In the genomic region with DNA sequence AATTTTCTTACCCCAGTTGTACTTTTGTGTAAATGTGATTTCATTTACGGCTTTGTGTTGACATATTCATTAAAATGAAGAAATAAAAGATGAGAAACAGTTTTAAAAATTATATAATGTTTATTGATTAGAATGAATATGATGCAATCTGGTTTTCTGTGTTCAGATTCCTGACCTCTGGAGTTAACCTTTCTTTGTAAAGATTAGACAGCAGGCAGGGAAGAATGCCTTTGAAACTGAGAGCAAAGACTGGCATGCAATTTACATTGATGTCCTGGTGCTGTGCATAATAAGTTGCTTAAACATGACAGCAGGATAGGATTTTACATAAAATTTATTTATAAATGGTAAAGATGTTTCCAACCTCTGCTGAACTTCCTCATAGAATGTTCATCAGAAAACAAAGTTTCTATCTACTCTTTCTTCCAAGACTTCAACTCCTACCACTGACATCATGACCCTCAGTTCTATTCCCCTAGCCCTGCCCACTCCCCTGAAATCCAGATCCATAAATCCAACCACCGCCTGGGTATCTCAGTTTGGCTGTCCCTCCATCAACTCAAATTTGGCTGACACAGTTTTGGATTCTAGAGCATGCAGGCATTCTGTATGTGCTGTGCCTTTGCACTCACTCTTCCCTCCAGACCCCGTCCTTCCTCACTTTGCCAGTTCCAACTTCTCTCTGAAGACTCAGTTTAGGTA, we compare ENCODE assay signal across 1 cellular context.
TF ChIP-seq lines count a peak whose summit lies in the region.

No MANE protein-coding gene starts in this region.

TF ChIP-seq in HepG2, 621 proteins besides CTCF, POLR2A, EP300 and RAD21 (continued from another document and continues in another):
- TF ChIP-seq, protein P1, sequence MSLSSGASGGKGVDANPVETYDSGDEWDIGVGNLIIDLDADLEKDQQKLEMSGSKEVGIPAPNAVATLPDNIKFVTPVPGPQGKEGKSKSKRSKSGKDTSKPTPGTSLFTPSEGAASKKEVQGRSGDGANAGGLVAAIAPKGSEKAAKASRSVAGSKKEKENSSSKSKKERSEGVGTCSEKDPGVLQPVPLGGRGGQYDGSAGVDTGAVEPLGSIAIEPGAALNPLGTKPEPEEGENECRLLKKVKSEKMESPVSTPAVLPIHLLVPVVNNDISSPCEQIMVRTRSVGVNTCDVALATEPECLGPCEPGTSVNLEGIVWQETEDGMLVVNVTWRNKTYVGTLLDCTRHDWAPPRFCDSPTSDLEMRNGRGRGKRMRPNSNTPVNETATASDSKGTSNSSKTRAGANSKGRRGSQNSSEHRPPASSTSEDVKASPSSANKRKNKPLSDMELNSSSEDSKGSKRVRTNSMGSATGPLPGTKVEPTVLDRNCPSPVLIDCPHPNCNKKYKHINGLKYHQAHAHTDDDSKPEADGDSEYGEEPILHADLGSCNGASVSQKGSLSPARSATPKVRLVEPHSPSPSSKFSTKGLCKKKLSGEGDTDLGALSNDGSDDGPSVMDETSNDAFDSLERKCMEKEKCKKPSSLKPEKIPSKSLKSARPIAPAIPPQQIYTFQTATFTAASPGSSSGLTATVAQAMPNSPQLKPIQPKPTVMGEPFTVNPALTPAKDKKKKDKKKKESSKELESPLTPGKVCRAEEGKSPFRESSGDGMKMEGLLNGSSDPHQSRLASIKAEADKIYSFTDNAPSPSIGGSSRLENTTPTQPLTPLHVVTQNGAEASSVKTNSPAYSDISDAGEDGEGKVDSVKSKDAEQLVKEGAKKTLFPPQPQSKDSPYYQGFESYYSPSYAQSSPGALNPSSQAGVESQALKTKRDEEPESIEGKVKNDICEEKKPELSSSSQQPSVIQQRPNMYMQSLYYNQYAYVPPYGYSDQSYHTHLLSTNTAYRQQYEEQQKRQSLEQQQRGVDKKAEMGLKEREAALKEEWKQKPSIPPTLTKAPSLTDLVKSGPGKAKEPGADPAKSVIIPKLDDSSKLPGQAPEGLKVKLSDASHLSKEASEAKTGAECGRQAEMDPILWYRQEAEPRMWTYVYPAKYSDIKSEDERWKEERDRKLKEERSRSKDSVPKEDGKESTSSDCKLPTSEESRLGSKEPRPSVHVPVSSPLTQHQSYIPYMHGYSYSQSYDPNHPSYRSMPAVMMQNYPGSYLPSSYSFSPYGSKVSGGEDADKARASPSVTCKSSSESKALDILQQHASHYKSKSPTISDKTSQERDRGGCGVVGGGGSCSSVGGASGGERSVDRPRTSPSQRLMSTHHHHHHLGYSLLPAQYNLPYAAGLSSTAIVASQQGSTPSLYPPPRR (CRISPR knock-in tag; IDR thresholded peaks at IDR 0.05; ENCODE audit: borderline replicate concordance), result no peak
- TF ChIP-seq, protein P2, sequence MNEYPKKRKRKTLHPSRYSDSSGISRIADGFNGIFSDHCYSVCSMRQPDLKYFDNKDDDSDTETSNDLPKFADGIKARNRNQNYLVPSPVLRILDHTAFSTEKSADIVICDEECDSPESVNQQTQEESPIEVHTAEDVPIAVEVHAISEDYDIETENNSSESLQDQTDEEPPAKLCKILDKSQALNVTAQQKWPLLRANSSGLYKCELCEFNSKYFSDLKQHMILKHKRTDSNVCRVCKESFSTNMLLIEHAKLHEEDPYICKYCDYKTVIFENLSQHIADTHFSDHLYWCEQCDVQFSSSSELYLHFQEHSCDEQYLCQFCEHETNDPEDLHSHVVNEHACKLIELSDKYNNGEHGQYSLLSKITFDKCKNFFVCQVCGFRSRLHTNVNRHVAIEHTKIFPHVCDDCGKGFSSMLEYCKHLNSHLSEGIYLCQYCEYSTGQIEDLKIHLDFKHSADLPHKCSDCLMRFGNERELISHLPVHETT (CRISPR knock-in tag; conservative IDR thresholded peaks at IDR 0.05), result no peak
- TF ChIP-seq MIER2 (CRISPR knock-in tag; IDR thresholded peaks at IDR 0.05), result no peak
- TF ChIP-seq PITX1 (CRISPR knock-in tag; IDR thresholded peaks at IDR 0.05), result peak; percentile 57; the same call in 1 of the 2 replicates
- peak; percentile 91 to 98 for TF ChIP-seq NR2F1 (CRISPR knock-in tag; IDR thresholded peaks at IDR 0.05)
- TF ChIP-seq, protein P3, sequence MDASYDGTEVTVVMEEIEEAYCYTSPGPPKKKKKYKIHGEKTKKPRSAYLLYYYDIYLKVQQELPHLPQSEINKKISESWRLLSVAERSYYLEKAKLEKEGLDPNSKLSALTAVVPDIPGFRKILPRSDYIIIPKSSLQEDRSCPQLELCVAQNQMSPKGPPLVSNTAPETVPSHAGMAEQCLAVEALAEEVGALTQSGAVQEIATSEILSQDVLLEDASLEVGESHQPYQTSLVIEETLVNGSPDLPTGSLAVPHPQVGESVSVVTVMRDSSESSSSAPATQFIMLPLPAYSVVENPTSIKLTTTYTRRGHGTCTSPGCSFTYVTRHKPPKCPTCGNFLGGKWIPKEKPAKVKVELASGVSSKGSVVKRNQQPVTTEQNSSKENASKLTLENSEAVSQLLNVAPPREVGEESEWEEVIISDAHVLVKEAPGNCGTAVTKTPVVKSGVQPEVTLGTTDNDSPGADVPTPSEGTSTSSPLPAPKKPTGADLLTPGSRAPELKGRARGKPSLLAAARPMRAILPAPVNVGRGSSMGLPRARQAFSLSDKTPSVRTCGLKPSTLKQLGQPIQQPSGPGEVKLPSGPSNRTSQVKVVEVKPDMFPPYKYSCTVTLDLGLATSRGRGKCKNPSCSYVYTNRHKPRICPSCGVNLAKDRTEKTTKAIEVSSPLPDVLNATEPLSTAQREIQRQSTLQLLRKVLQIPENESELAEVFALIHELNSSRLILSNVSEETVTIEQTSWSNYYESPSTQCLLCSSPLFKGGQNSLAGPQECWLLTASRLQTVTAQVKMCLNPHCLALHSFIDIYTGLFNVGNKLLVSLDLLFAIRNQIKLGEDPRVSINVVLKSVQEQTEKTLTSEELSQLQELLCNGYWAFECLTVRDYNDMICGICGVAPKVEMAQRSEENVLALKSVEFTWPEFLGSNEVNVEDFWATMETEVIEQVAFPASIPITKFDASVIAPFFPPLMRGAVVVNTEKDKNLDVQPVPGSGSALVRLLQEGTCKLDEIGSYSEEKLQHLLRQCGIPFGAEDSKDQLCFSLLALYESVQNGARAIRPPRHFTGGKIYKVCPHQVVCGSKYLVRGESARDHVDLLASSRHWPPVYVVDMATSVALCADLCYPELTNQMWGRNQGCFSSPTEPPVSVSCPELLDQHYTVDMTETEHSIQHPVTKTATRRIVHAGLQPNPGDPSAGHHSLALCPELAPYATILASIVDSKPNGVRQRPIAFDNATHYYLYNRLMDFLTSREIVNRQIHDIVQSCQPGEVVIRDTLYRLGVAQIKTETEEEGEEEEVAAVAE (CRISPR knock-in tag; IDR thresholded peaks at IDR 0.05; ENCODE audit: borderline replicate concordance), result no peak; the same call in 1 of the 2 replicates
- TF ChIP-seq POGZ (CRISPR knock-in tag; IDR thresholded peaks at IDR 0.05), result 0 out of 2 replicates have a peak, but pooled peaks have one; percentile 28
- TF ChIP-seq PRPF4 (IDR thresholded peaks at IDR 0.05; ENCODE audit: low read depth, low read length, poor library complexity, severe bottlenecking), result no peak
- TF ChIP-seq FIP1L1 (IDR thresholded peaks at IDR 0.05; ENCODE audit: borderline replicate concordance, insufficient read depth, low read depth, low read length), result no peak
- TF ChIP-seq ETV6 (CRISPR knock-in tag; conservative IDR thresholded peaks at IDR 0.05), result no peak
- TF ChIP-seq, protein P4, sequence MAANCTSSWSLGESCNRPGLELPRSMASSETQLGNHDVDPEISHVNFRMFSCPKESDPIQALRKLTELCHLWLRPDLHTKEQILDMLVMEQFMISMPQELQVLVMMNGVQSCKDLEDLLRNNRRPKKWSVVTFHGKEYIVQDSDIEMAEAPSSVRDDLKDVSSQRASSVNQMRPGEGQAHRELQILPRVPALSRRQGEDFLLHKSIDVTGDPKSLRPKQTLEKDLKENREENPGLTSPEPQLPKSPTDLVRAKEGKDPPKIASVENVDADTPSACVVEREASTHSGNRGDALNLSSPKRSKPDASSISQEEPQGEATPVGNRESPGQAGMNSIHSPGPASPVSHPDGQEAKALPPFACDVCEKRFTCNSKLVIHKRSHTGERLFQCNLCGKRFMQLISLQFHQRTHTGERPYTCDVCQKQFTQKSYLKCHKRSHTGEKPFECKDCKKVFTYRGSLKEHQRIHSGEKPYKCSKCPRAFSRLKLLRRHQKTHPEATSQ (CRISPR knock-in tag; IDR thresholded peaks at IDR 0.05; ENCODE audit: borderline replicate concordance), result no peak
- TF ChIP-seq RXRB (CRISPR knock-in tag; IDR thresholded peaks at IDR 0.05; ENCODE audit: borderline replicate concordance), result peak; percentile 83; the same call in 1 of the 2 replicates
- no peak for TF ChIP-seq ZNF251 (CRISPR knock-in tag; IDR thresholded peaks at IDR 0.05)
- TF ChIP-seq, protein P5, sequence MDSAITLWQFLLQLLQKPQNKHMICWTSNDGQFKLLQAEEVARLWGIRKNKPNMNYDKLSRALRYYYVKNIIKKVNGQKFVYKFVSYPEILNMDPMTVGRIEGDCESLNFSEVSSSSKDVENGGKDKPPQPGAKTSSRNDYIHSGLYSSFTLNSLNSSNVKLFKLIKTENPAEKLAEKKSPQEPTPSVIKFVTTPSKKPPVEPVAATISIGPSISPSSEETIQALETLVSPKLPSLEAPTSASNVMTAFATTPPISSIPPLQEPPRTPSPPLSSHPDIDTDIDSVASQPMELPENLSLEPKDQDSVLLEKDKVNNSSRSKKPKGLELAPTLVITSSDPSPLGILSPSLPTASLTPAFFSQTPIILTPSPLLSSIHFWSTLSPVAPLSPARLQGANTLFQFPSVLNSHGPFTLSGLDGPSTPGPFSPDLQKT (CRISPR knock-in tag; IDR thresholded peaks at IDR 0.05; ENCODE audit: borderline replicate concordance), result no peak
- TF ChIP-seq, protein P6, sequence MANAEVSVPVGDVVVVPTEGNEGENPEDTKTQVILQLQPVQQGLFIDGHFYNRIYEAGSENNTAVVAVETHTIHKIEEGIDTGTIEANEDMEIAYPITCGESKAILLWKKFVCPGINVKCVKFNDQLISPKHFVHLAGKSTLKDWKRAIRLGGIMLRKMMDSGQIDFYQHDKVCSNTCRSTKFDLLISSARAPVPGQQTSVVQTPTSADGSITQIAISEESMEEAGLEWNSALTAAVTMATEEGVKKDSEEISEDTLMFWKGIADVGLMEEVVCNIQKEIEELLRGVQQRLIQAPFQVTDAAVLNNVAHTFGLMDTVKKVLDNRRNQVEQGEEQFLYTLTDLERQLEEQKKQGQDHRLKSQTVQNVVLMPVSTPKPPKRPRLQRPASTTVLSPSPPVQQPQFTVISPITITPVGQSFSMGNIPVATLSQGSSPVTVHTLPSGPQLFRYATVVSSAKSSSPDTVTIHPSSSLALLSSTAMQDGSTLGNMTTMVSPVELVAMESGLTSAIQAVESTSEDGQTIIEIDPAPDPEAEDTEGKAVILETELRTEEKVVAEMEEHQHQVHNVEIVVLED (CRISPR knock-in tag; IDR thresholded peaks at IDR 0.05; ENCODE audit: borderline replicate concordance), result no peak
- no peak for TF ChIP-seq HOXD1 (CRISPR knock-in tag; IDR thresholded peaks at IDR 0.05)
- TF ChIP-seq CREM (IDR thresholded peaks at IDR 0.05), result peak; percentile 58; the same call in 1 of the 2 replicates
- TF ChIP-seq CREM (CRISPR knock-in tag; IDR thresholded peaks at IDR 0.05), result no peak
- TF ChIP-seq ZNF432 (CRISPR knock-in tag; IDR thresholded peaks at IDR 0.05; ENCODE audit: borderline replicate concordance), result no peak
- TF ChIP-seq HNRNPK (IDR thresholded peaks at IDR 0.05; ENCODE audit: low read depth, low read length, poor library complexity, severe bottlenecking), result no peak
- no peak for TF ChIP-seq ZSCAN29 (CRISPR knock-in tag; conservative IDR thresholded peaks at IDR 0.05)
- TF ChIP-seq ZNF607 (CRISPR knock-in tag; IDR thresholded peaks at IDR 0.05; ENCODE audit: borderline replicate concordance), result no peak
- TF ChIP-seq KAT2B (IDR thresholded peaks at IDR 0.05; ENCODE audit: borderline replicate concordance, low read depth, low read length), result no peak
- TF ChIP-seq, protein P7, sequence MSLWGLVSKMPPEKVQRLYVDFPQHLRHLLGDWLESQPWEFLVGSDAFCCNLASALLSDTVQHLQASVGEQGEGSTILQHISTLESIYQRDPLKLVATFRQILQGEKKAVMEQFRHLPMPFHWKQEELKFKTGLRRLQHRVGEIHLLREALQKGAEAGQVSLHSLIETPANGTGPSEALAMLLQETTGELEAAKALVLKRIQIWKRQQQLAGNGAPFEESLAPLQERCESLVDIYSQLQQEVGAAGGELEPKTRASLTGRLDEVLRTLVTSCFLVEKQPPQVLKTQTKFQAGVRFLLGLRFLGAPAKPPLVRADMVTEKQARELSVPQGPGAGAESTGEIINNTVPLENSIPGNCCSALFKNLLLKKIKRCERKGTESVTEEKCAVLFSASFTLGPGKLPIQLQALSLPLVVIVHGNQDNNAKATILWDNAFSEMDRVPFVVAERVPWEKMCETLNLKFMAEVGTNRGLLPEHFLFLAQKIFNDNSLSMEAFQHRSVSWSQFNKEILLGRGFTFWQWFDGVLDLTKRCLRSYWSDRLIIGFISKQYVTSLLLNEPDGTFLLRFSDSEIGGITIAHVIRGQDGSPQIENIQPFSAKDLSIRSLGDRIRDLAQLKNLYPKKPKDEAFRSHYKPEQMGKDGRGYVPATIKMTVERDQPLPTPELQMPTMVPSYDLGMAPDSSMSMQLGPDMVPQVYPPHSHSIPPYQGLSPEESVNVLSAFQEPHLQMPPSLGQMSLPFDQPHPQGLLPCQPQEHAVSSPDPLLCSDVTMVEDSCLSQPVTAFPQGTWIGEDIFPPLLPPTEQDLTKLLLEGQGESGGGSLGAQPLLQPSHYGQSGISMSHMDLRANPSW (CRISPR knock-in tag; IDR thresholded peaks at IDR 0.05; ENCODE audit: borderline replicate concordance), result no peak
- no peak for TF ChIP-seq ZNF652 (CRISPR knock-in tag; IDR thresholded peaks at IDR 0.05; ENCODE audit: borderline replicate concordance, low read depth)
- TF ChIP-seq ZNF354B (CRISPR knock-in tag; IDR thresholded peaks at IDR 0.05), result no peak
- TF ChIP-seq ARNT (IDR thresholded peaks at IDR 0.05), result no peak
- no peak for TF ChIP-seq TARDBP (CRISPR knock-in tag; IDR thresholded peaks at IDR 0.05)
- TF ChIP-seq NONO (IDR thresholded peaks at IDR 0.05), result no peak
- TF ChIP-seq NONO (CRISPR knock-in tag; conservative IDR thresholded peaks at IDR 0.05), result no peak
- TF ChIP-seq, protein P8, sequence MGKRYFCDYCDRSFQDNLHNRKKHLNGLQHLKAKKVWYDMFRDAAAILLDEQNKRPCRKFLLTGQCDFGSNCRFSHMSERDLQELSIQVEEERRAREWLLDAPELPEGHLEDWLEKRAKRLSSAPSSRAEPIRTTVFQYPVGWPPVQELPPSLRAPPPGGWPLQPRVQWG (CRISPR knock-in tag; IDR thresholded peaks at IDR 0.05; ENCODE audit: borderline replicate concordance, low read depth), result no peak
- no peak for TF ChIP-seq MBNL3 (CRISPR knock-in tag; conservative IDR thresholded peaks at IDR 0.05)
- no peak for TF ChIP-seq ZEB1 (IDR thresholded peaks at IDR 0.05; ENCODE audit: insufficient replicate concordance, low read depth)
- no peak for TF ChIP-seq ZNF343 (CRISPR knock-in tag; IDR thresholded peaks at IDR 0.05)
- no peak for TF ChIP-seq ZIK1 (CRISPR knock-in tag; IDR thresholded peaks at IDR 0.05; ENCODE audit: borderline replicate concordance, low read depth)
- TF ChIP-seq, protein P9, sequence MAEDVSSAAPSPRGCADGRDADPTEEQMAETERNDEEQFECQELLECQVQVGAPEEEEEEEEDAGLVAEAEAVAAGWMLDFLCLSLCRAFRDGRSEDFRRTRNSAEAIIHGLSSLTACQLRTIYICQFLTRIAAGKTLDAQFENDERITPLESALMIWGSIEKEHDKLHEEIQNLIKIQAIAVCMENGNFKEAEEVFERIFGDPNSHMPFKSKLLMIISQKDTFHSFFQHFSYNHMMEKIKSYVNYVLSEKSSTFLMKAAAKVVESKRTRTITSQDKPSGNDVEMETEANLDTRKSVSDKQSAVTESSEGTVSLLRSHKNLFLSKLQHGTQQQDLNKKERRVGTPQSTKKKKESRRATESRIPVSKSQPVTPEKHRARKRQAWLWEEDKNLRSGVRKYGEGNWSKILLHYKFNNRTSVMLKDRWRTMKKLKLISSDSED (CRISPR knock-in tag; IDR thresholded peaks at IDR 0.05), result no peak
- TF ChIP-seq ZNF367 (CRISPR knock-in tag; IDR thresholded peaks at IDR 0.05; ENCODE audit: borderline replicate concordance), result no peak
- TF ChIP-seq ATF7-NPFF (CRISPR knock-in tag; IDR thresholded peaks at IDR 0.05; ENCODE audit: low read depth), result no peak
- TF ChIP-seq PAF1 (CRISPR knock-in tag; IDR thresholded peaks at IDR 0.05), result no peak
- TF ChIP-seq CBX1 (IDR thresholded peaks at IDR 0.05; ENCODE audit: low read depth), result no peak
